ENCODE assay signal across 8 cellular contexts in genomic region chr11:45771194-45771941, GRCh38. TPM values are rescaled to one million over a fixed set of nuclear protein-coding genes. Genes with fewer than 3 reads are reported as not detected.
DNase-seq lines count a peak whose midpoint lies in the region; ATAC-seq and TF ChIP-seq lines count a peak whose summit lies in the region.

No MANE protein-coding gene starts in this region.

- H3K4me1 Mint-ChIP-seq in activated naive CD4-positive, alpha-beta T cell treated with anti-CD3 and anti-CD28 coated beads, Interleukin-2, amount 50 U/mL, for 24 hours = peaks cover 20% of the 10 kb centered on the region

- H3K79me2 ChIP-seq in parathyroid adenoma = no peaks in the 10 kb centered on the region

- H3K27ac ChIP-seq in SK-N-MC (no peak overlapping the region), parathyroid adenoma (peak overlapping the region; percentile 47), thyroid gland (peak overlapping the region in 2 of 3 donors; percentile 42 to 61)

- no peak for TF ChIP-seq EP300 in Ishikawa (IDR thresholded peaks at IDR 0.05; ENCODE audit: borderline replicate concordance)

- no peaks in the 10 kb centered on the region for H3K27me3 Mint-ChIP-seq in activated naive CD4-positive, alpha-beta T cell treated with anti-CD3 and anti-CD28 coated beads, Interleukin-2, amount 50 U/mL, for 24 hours

- H3K36me3 ChIP-seq in SK-N-MC (ENCODE audit: insufficient read depth, low read length) = no peaks in the 10 kb centered on the region
- no peaks in the 10 kb centered on the region for H3K36me3 ChIP-seq in parathyroid adenoma (ENCODE audit: control insufficient read depth, insufficient read depth, low read length)
- H3K36me3 ChIP-seq in thyroid gland = no peaks in the 10 kb centered on the region

- H3K36me3 Mint-ChIP-seq in activated naive CD4-positive, alpha-beta T cell treated with anti-CD3 and anti-CD28 coated beads, Interleukin-2, amount 50 U/mL, for 24 hours = no peaks in the 10 kb centered on the region

- peak overlapping the region; percentile 95 for H3K4me3 Mint-ChIP-seq in activated naive CD4-positive, alpha-beta T cell treated with anti-CD3 and anti-CD28 coated beads, Interleukin-2, amount 50 U/mL, for 24 hours

- TF ChIP-seq RAD21 in Ishikawa (IDR thresholded peaks at IDR 0.05; ENCODE audit: low read depth) = peak; percentile 54

- H3K4me3 ChIP-seq in SK-N-MC = peak overlapping the region; percentile 88
- H3K4me3 ChIP-seq in parathyroid adenoma (ENCODE audit: low read depth, low read length) = peak overlapping the region; percentile 61
- H3K4me3 ChIP-seq in thyroid gland (replicated peaks in 1 of 3) = peak overlapping the region; percentile 30 to 43 (median 36)

- TF ChIP-seq CTCF in parathyroid adenoma (IDR thresholded peaks at IDR 0.05) = peak; percentile 78
- peak; percentile 69 to 95 (median 85) for TF ChIP-seq CTCF in thyroid gland (IDR thresholded peaks at IDR 0.05)

- TF ChIP-seq POLR2A in thyroid gland (IDR thresholded peaks at IDR 0.05) = no peak

- no peaks in the 10 kb centered on the region for H3K9me3 ChIP-seq in SK-N-MC (ENCODE audit: low read depth, low read length)
- no peaks in the 10 kb centered on the region for H3K9me3 ChIP-seq in parathyroid adenoma (ENCODE audit: control insufficient read depth, low read length)
- no peaks in the 10 kb centered on the region for H3K9me3 ChIP-seq in thyroid gland

- peak overlapping the region; percentile 76 for H3K27ac Mint-ChIP-seq in activated naive CD4-positive, alpha-beta T cell treated with anti-CD3 and anti-CD28 coated beads, Interleukin-2, amount 50 U/mL, for 24 hours

- peak; percentile 30 for DNase-seq in DMS53 treated with DMSO at 0.1 percent for 48 hours (lab: John Stamatoyannopoulos, UW; ENCODE audit: unreplicated experiment)
- DNase-seq in SK-N-MC (ENCODE audit: low read depth, low spot score) = no peak
- DNase-seq in Right ventricle myocardium superior = peak; percentile 81
- DNase-seq in thyroid gland = peak; percentile 60 to 70

- ATAC-seq in GM21526 (IDR thresholded peaks at IDR 0.05; ENCODE audit: low FRiP score, unreplicated experiment) (peak; percentile 40), Right ventricle myocardium superior (ENCODE audit: poor library complexity) (peak; percentile 85)

- H3K27me3 ChIP-seq in parathyroid adenoma (ENCODE audit: control insufficient read depth, insufficient read depth, low read length) = no peaks in the 10 kb centered on the region
- H3K27me3 ChIP-seq in thyroid gland = no peaks in the 10 kb centered on the region

- 5% methylated on average over 30 of the region's 30 CpGs for WGBS in thyroid gland, 2 donors

- H3K9ac ChIP-seq in SK-N-MC (ENCODE audit: insufficient read length) = peak overlapping the region; percentile 46
- H3K9ac ChIP-seq in parathyroid adenoma = no peak overlapping the region

- no peaks in the 10 kb centered on the region for H3K9me3 Mint-ChIP-seq in activated naive CD4-positive, alpha-beta T cell treated with anti-CD3 and anti-CD28 coated beads, Interleukin-2, amount 50 U/mL, for 24 hours

- intact Hi-C loops in Right ventricle myocardium superior (cut with DNase I) (loop anchor here (5.0 kb wide), 2 partner anchors 104 to 429 kb away; partner anchors contain the start of gene CHST1), thyroid gland (cut with DNase I) (loop anchor here (10.0 kb wide), 1 partner anchor 397 kb away; no protein-coding TSS in a partner anchor)

- peak overlapping the region; percentile 85 for H2AFZ ChIP-seq in parathyroid adenoma

- H3K4me1 ChIP-seq in parathyroid adenoma = no peaks in the 10 kb centered on the region
- H3K4me1 ChIP-seq in thyroid gland = peaks cover 0 to 10% of the 10 kb centered on the region in 2 donors

- H3K4me2 ChIP-seq in parathyroid adenoma (ENCODE audit: low read length) = peak overlapping the region; percentile 94

TF ChIP-seq in Ishikawa, 13 proteins besides CTCF, POLR2A, EP300 and RAD21:
- TF ChIP-seq MAX (IDR thresholded peaks at IDR 0.05) (0 out of 2 replicates have a peak, but pooled peaks have one; percentile 18), CREB1 (IDR thresholded peaks at IDR 0.05; ENCODE audit: low read depth) (no peak), REST (IDR thresholded peaks at IDR 0.05; ENCODE audit: low read depth) (no peak), ZBTB7A (IDR thresholded peaks at IDR 0.05; ENCODE audit: low read depth) (peak; percentile 35; the same call in 1 of the 2 replicates), NFIC (IDR thresholded peaks at IDR 0.05) (no peak), USF1 (IDR thresholded peaks at IDR 0.05) (no peak)

RNA-seq across cellular contexts. Expression of gene SLC35C1, which starts 33.6 kb away (rescaled TPM):
- 5.8 TPM for total RNA-seq in Right ventricle myocardium superior
- total RNA-seq in thyroid gland = 10 to 100 TPM; 11.2 to 15.8 (median 14.0) TPM

Comparison
In these comparisons a context has a peak if more than half of its experiments do, and no peak if none do; other contexts are left out.
1. H3K4me3 ChIP-seq: peak in every context shown above with its lines; median percentile 88 in SK-N-MC; 61 in parathyroid adenoma; 36 in thyroid gland.